In genomic region chr6:41785689-41786450, GRCh38 we compare ENCODE assay signal across 8 cellular contexts. TPM values are rescaled to one million over a fixed set of nuclear protein-coding genes. Genes with fewer than 3 reads are reported as not detected.
DNase-seq lines count a peak whose midpoint lies in the region; ATAC-seq and TF ChIP-seq lines count a peak whose summit lies in the region.

No MANE protein-coding gene starts in this region.

- peak overlapping the region; percentile 66 for H3K27ac Mint-ChIP-seq in activated T-helper 17 cell treated with anti-CD3 and anti-CD28 coated beads, Interleukin-2, amount 50 U/mL, for 72 hours

- DNase-seq in AG09309 (ENCODE audit: low read depth) (no peak), heart left ventricle (peak in 2 of 5 donors; percentile 57 to 73), retinal pigment epithelial cell (ENCODE audit: low read depth) (no peak), GM10248 (ENCODE audit: extremely low spot score) (no peak), GM19240 (ENCODE audit: insufficient read length, low spot score) (no peak)

- peak; percentile 1 for ATAC-seq in GM21825 (IDR thresholded peaks at IDR 0.05; ENCODE audit: unreplicated experiment)
- no peak for ATAC-seq in activated T-helper 17 cell treated with anti-CD3 and anti-CD28 coated beads, Interleukin-2, amount 50 U/mL, for 72 hours (replicated peaks)
- ATAC-seq in heart left ventricle = peak in 2 of 4 donors; percentile 5 to 6
- no peak for ATAC-seq in GM18861 (IDR thresholded peaks at IDR 0.05; ENCODE audit: unreplicated experiment)

- peak overlapping the region; percentile 86 for H3K4me3 ChIP-seq in AG09309 (ENCODE audit: control insufficient read depth, low read depth, low read length)
- peak overlapping the region; percentile 43 to 99 (median 88) for H3K4me3 ChIP-seq in heart left ventricle
- H3K4me3 ChIP-seq in retinal pigment epithelial cell (ENCODE audit: low read length) = peak overlapping the region; percentile 55

- H3K4me1 ChIP-seq in heart left ventricle = peaks cover 14 to 64% (median 43%) of the 10 kb centered on the region in 12 donors

- H3K4me3 Mint-ChIP-seq in activated T-helper 17 cell treated with anti-CD3 and anti-CD28 coated beads, Interleukin-2, amount 50 U/mL, for 72 hours = peak overlapping the region; percentile 92

- no peaks in the 10 kb centered on the region for H3K9me3 ChIP-seq in heart left ventricle

- H3K36me3 ChIP-seq in heart left ventricle = peaks cover 0 to 31% (median 22%) of the 10 kb centered on the region in 9 donors

- H3K4me1 Mint-ChIP-seq in activated T-helper 17 cell treated with anti-CD3 and anti-CD28 coated beads, Interleukin-2, amount 50 U/mL, for 72 hours = peaks cover 10% of the 10 kb centered on the region

- H3K27me3 Mint-ChIP-seq in activated T-helper 17 cell treated with anti-CD3 and anti-CD28 coated beads, Interleukin-2, amount 50 U/mL, for 72 hours = peaks cover 4% of the 10 kb centered on the region

- POLR2A ChIA-PET in GM10248 (lab: Yijun Ruan, JAX) = no interaction called here

- peak overlapping the region; percentile 12 to 99 (median 94) for H3K27ac ChIP-seq in heart left ventricle

- intact Hi-C loops in heart left ventricle (cut with DNase I) = loop anchor here in 9 of 10 donors (2.0 to 10.0 kb wide), 13 partner anchors 81 to 779 kb away; partner anchors contain the start of genes BYSL (in 5 of the 9), MED20 (in 5 of the 9), MRPS10 (in 2 of the 9) and USP49 (in 2 of the 9)

- no peaks in the 10 kb centered on the region for H3K27me3 ChIP-seq in heart left ventricle

- H3K36me3 Mint-ChIP-seq in activated T-helper 17 cell treated with anti-CD3 and anti-CD28 coated beads, Interleukin-2, amount 50 U/mL, for 72 hours (ENCODE audit: low read depth) = peaks cover 31% of the 10 kb centered on the region

- TF ChIP-seq POLR2A in heart left ventricle (IDR thresholded peaks at IDR 0.05) = no peak

- WGBS in heart left ventricle, 4 donors = 21 to 38% (median 21%) methylated on average over 9 to 29 of the region's 29 CpGs

- CTCF ChIA-PET in GM10248 (lab: Yijun Ruan, JAX) = interaction anchor here (0.7 to 11.1 kb wide), 48 partner anchors 9 to 761 kb away, joined by 3 to 253 read pairs (median 6); partner anchors contain the start of genes BYSL, CCND3, MED20 and TAF8

- H3K9me3 Mint-ChIP-seq in activated T-helper 17 cell treated with anti-CD3 and anti-CD28 coated beads, Interleukin-2, amount 50 U/mL, for 72 hours = no peaks in the 10 kb centered on the region

- TF ChIP-seq CTCF in AG09309 (IDR thresholded peaks at IDR 0.05; ENCODE audit: control insufficient read depth, insufficient read depth, low read depth, low read length, missing control alignments) = no peak
- TF ChIP-seq CTCF in heart left ventricle (IDR thresholded peaks at IDR 0.05) = no peak
- no peak for TF ChIP-seq CTCF in retinal pigment epithelial cell (conservative IDR thresholded peaks at IDR 0.05; ENCODE audit: low read depth, low read length)
- TF ChIP-seq CTCF in GM10248 (IDR thresholded peaks at IDR 0.05; ENCODE audit: control extremely low read depth, extremely low read depth, low read depth, missing control alignments) = no peak

RNA-seq across cellular contexts. Expression of gene TOMM6, which starts 1.6 kb away (rescaled TPM):
- total RNA-seq in activated T-helper 17 cell treated with anti-CD3 and anti-CD28 coated beads, Interleukin-2, amount 50 U/mL, for 72 hours = 100 to 1,000 TPM; 124 to 320 TPM
- total RNA-seq in heart left ventricle = 100 to 1,000 TPM; 158 to 225 (median 182) TPM
- polyA plus RNA-seq in heart left ventricle = 100 to 1,000 TPM; 171 to 277 TPM

RNA-seq across cellular contexts. Expression of gene PRICKLE4, which starts 5.3 kb away (rescaled TPM):
- not detected for total RNA-seq in activated T-helper 17 cell treated with anti-CD3 and anti-CD28 coated beads, Interleukin-2, amount 50 U/mL, for 72 hours
- 1 to 10 TPM; 1.1 to 3.7 (median 1.9) TPM for total RNA-seq in heart left ventricle
- 1 to 10 TPM; 1.9 to 3.9 TPM for polyA plus RNA-seq in heart left ventricle

RNA-seq across cellular contexts. Expression of gene FRS3, which starts 6.2 kb away (rescaled TPM):
- total RNA-seq in activated T-helper 17 cell treated with anti-CD3 and anti-CD28 coated beads, Interleukin-2, amount 50 U/mL, for 72 hours = 1 to 10 TPM; 2.6 to 2.9 TPM
- total RNA-seq in heart left ventricle = 1 to 10 TPM; 3.8 to 6.8 (median 5.1) TPM
- 1 to 10 TPM; 3.2 to 5.7 TPM for polyA plus RNA-seq in heart left ventricle

RNA-seq across cellular contexts. Expression of gene PGC, which starts 38.7 kb away (rescaled TPM):
- not detected for total RNA-seq in activated T-helper 17 cell treated with anti-CD3 and anti-CD28 coated beads, Interleukin-2, amount 50 U/mL, for 72 hours
- total RNA-seq in heart left ventricle = not detected
- polyA plus RNA-seq in heart left ventricle = 1 to 10 TPM in 1 of 2 donors, not detected in 1; 1.1 TPM

RNA-seq across cellular contexts. Expression of gene TFEB, which starts 50.5 kb away (rescaled TPM):
- total RNA-seq in activated T-helper 17 cell treated with anti-CD3 and anti-CD28 coated beads, Interleukin-2, amount 50 U/mL, for 72 hours = 10 to 100 TPM in 1 of 2 donors, 1 to 10 TPM in 1; 9.4 to 12.0 TPM
- 10 to 100 TPM; 26.2 to 47.2 (median 41.1) TPM for total RNA-seq in heart left ventricle
- 10 to 100 TPM; 37.7 to 40.1 TPM for polyA plus RNA-seq in heart left ventricle
